ENCODE assay signal across 9 cellular contexts in the genomic region with DNA sequence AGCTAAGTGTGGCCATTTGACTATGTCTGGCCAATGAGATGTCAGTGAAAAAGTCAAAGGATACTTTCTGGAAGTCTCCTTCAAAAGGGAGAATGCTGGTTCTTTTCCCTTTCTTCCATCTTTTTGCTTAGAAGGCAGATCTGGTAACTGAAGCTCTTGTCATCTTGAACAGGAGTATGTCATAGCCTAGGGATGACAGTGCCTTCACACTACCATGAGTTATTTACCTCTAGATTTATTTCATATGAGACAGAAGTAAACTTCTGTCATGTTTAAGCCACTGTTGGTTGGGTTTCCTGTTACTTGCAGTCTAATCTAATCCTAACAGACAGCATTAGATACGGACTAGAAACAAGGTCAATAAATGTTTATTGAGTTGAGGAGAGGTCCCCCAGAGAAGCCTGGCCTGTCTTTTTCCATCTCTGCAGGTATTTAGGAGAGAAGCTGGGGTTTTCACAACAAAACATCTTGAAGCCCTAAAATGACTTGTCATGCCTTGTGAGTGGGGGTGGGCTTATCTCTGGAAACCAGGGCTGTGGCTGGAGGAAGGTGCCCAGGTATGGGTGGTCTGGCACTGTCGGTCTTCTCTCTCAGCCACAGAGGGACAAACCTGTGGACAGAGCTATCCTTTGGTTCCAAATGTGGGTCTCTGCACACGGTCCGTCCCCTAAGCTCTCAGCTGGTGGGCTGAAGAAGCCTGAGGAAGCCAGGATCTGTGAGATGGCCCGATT. TPM values are rescaled to one million over a fixed set of nuclear protein-coding genes. Genes with fewer than 3 reads are reported as not detected.
"Had no signal": no experiment of that assay in that cellular context is flagged by ENCODE, and none has a peak within 500 bp of the region (broad histone marks: within the 10 kb centered on the region; RNA-seq: fewer than 3 reads in every experiment).

No MANE protein-coding gene starts in this region.

- DNase-seq: H9, HCEC 1CT, KG1 had no signal

- H3K27ac ChIP-seq: HL-60 had no signal

- ATAC-seq: GM23338, HepG2 had no signal

- H3K4me2 ChIP-seq: GM23338 had no signal

- H3K4me3 ChIP-seq: GM23338 had no signal

- H2AFZ ChIP-seq: GM23338 had no signal

RNA-seq across cellular contexts. Expression of a gene that starts 28.5 kb away (rescaled TPM):
- polyA plus RNA-seq: IgD-negative memory B cell had no signal

RNA-seq across cellular contexts. Expression of a gene that starts 35.2 kb away (rescaled TPM):
- total RNA-seq: GM23338, H1, H9, HepG2, HT1080 had no signal
- polyA plus RNA-seq: GM23338, HepG2 had no signal
